ENCODE assay signal across 10 cellular contexts in genomic region chr2:39667142-39667880, GRCh38. TPM values are rescaled to one million over a fixed set of nuclear protein-coding genes. Genes with fewer than 3 reads are reported as not detected.
A peak's percentile ranks its signal among the peaks of the same experiment; 100 is the strongest.
DNase-seq lines count a peak whose midpoint lies in the region; ATAC-seq, FAIRE-seq and TF ChIP-seq lines count a peak whose summit lies in the region.
"Had no signal": no experiment of that assay in that cellular context is flagged by ENCODE, and none has a peak within 500 bp of the region (broad histone marks: within the 10 kb centered on the region; RNA-seq: fewer than 3 reads in every experiment).

No MANE protein-coding gene starts in this region.

- no peak for TF ChIP-seq POLR2A in A549 (IDR thresholded peaks at IDR 0.05; ENCODE audit: low read length)

- 0 out of 3 replicates have a peak, but pooled peaks cover 2% of the 10 kb centered on the region for H3K9me3 ChIP-seq in A549
- H3K9me3 ChIP-seq: colonic mucosa, SJSA1 had no signal

- 50% methylated on average over 6 of the region's 6 CpGs for WGBS in A549 (ENCODE audit: missing lambda C conversion rate)

- FAIRE-seq in A549 (lab: Jason Lieb, UNC) (no peak), HTR-8/SVneo (lab: Jason Lieb, UNC) (peak; percentile 28)

- CTCF ChIA-PET in A549 (lab: Yijun Ruan, JAX) = no interaction called here

- no peak overlapping the region; the same call in 2 of the 3 replicates for H3K4me3 ChIP-seq in A549

- H3K36me3 Mint-ChIP-seq in nephron (ENCODE audit: low read depth) = no peaks in the 10 kb centered on the region

- no peak for TF ChIP-seq RAD21 in A549 (conservative IDR thresholded peaks at IDR 0.05 in 1 of 2, IDR thresholded peaks at IDR 0.05 in 1 of 2)

- POLR2A ChIA-PET in A549 (lab: Yijun Ruan, JAX) = no interaction called here

- peak overlapping the region in 2 of 3 experiments; percentile 71 to 82 for H3K27ac Mint-ChIP-seq in nephron

- H3K4me2 ChIP-seq in A549 = peak overlapping the region; percentile 98; the same call in 2 of the 3 replicates

- no peaks in the 10 kb centered on the region for H3K9me3 Mint-ChIP-seq in nephron

- ATAC-seq in A549 (peak in 1 of 2 experiments; percentile 8; a peak in 1 of 6 replicates), GM21515 (IDR thresholded peaks at IDR 0.05; ENCODE audit: unreplicated experiment) (no peak), HG03378 (IDR thresholded peaks at IDR 0.05; ENCODE audit: unreplicated experiment) (no peak)

- DNase-seq in A549 (ENCODE audit: low read depth in 1 of 2, low spot score in 1 of 2) (no peak), HTR-8/SVneo (ENCODE audit: insufficient read length, low spot score) (no peak), cerebellar cortex (ENCODE audit: low spot score) (peak; percentile 94), NCI-H1417 treated with DMSO at 0.1 percent for 48 hours (lab: John Stamatoyannopoulos, UW) (no peak), hypothalamus (lab: John Stamatoyannopoulos, UW) (no peak)
- DNase-seq: colonic mucosa had no signal

- no peak for TF ChIP-seq CTCF in A549 (IDR thresholded peaks at IDR 0.05)
- no peak for TF ChIP-seq CTCF in nephron (IDR thresholded peaks at IDR 0.05; ENCODE audit: unreplicated experiment in 3 of 3)

- peaks cover 47% of the 10 kb centered on the region for H3K27me3 Mint-ChIP-seq in nephron (ENCODE audit: low read depth)

- peak overlapping the region; percentile 90 to 93 (median 92) for H3K4me3 Mint-ChIP-seq in nephron

- no peak overlapping the region for H3K27ac ChIP-seq in A549
- H3K27ac ChIP-seq: colonic mucosa, SJSA1 had no signal

- H3K4me1 ChIP-seq in A549 = peaks cover 4% of the 10 kb centered on the region; the same call in 2 of the 3 replicates
- H3K4me1 ChIP-seq: colonic mucosa had no signal

- H3K4me1 Mint-ChIP-seq in nephron = peaks cover 23% of the 10 kb centered on the region

- no peak for TF ChIP-seq EP300 in A549 (IDR thresholded peaks at IDR 0.05)

TF ChIP-seq in A549, 52 proteins besides CTCF, POLR2A, EP300 and RAD21:
- TF ChIP-seq RFX5 (IDR thresholded peaks at IDR 0.05) (no peak), HOXA7 (CRISPR knock-in tag; IDR thresholded peaks at IDR 0.05) (no peak), E2F6 (IDR thresholded peaks at IDR 0.05; ENCODE audit: borderline replicate concordance, low read depth) (no peak)
TF ChIP-seq in A549: peak in this region for 0.

RNA-seq across cellular contexts. Expression of gene TMEM178A, which starts 1.6 kb away (rescaled TPM):
- polyA plus RNA-seq in A549 (2011; rRNA removed) (0.74 and 0.87 TPM in 2 replicates), A549 (2017; fragmentation: RNase III; extraction: RNeasy Plus Mini Kit Qiagen cat#74134 plus additional on column Dnase treatment) (0.13 to 0.15 TPM in 2 of 3 replicates, not detected in the other)
- polyA plus RNA-seq in A549 (2012; cell fraction: cytosol; rRNA removed) = 0.03 TPM in 2 replicates
- polyA plus RNA-seq in A549 (2012; cell fraction: nucleus; rRNA removed) = 0.68 and 0.75 TPM in 2 replicates
- polyA minus RNA-seq in A549 (2011; rRNA and poly(A)+ RNA removed) = 0.99 TPM in 1 of 2 replicates, not detected in the other
